8 cellular contexts compared by ENCODE assay signal in genomic region chr19:43784981-43785808, GRCh38. TPM values are rescaled to one million over a fixed set of nuclear protein-coding genes. Genes with fewer than 3 reads are reported as not detected.
DNase-seq lines count a peak whose midpoint lies in the region; ATAC-seq and TF ChIP-seq lines count a peak whose summit lies in the region.

No MANE protein-coding gene starts in this region.

- H3K9me3 ChIP-seq in effector memory CD4-positive, alpha-beta T cell (ENCODE audit: control insufficient read depth, low read length), result no peaks in the 10 kb centered on the region
- H3K9me3 ChIP-seq in thymus (ENCODE audit: control insufficient read depth), result no peaks in the 10 kb centered on the region

- H3K4me3 Mint-ChIP-seq in activated B cell treated with CpG ODN at 0.5 μM for 24 hours, result peak overlapping the region; percentile 48

- CTCF ChIA-PET in activated B cell treated with CpG ODN at 0.5 μM for 24 hours (lab: Charles Lee), result interaction anchor here (0.6 to 8.6 kb wide), 17 partner anchors 11 to 338 kb away, joined by 3 to 113 read pairs (median 4); partner anchors contain the start of gene SMG9

- H3K36me3 ChIP-seq in effector memory CD4-positive, alpha-beta T cell (ENCODE audit: control insufficient read depth, insufficient read depth, low read length), result no peaks in the 10 kb centered on the region
- no peaks in the 10 kb centered on the region for H3K36me3 ChIP-seq in thymus (ENCODE audit: control insufficient read depth, insufficient read depth)

- H3K4me1 ChIP-seq in effector memory CD4-positive, alpha-beta T cell (ENCODE audit: control insufficient read depth, insufficient read depth, low read length, poor library complexity, severe bottlenecking), result peaks cover 30% of the 10 kb centered on the region
- H3K4me1 ChIP-seq in thymus (ENCODE audit: control insufficient read depth, insufficient read depth, low read length), result peaks cover 21% of the 10 kb centered on the region

- WGBS in thymus, result 33% methylated on average over 10 of the region's 10 CpGs

- ATAC-seq in HG02588 (IDR thresholded peaks at IDR 0.05; ENCODE audit: unreplicated experiment), result peak; percentile 38
- peak; percentile 13 for ATAC-seq in activated B cell treated with CpG ODN at 0.5 μM for 24 hours (ENCODE audit: low read depth)
- no peak for ATAC-seq in HG03108 (IDR thresholded peaks at IDR 0.05; ENCODE audit: unreplicated experiment)

- peak; percentile 85 for DNase-seq in DMS53 (lab: John Stamatoyannopoulos, UW)
- DNase-seq in NCI-H345 (lab: John Stamatoyannopoulos, UW), result peak; percentile 46
- DNase-seq in activated B cell treated with CpG ODN at 0.5 μM for 24 hours, result no peak
- peak; percentile 20 to 49 (median 28) for DNase-seq in effector memory CD4-positive, alpha-beta T cell
- peak; percentile 86 for DNase-seq in medulla oblongata (ENCODE audit: extremely low spot score)

- peak overlapping the region; percentile 71 for H3K27ac ChIP-seq in effector memory CD4-positive, alpha-beta T cell (ENCODE audit: insufficient read depth, low read length, poor library complexity, severe bottlenecking)
- H3K27ac ChIP-seq in thymus (ENCODE audit: low read depth), result peak overlapping the region; percentile 98

- peaks cover 44% of the 10 kb centered on the region for H3K4me1 Mint-ChIP-seq in activated B cell treated with CpG ODN at 0.5 μM for 24 hours

- H3K27ac Mint-ChIP-seq in activated B cell treated with CpG ODN at 0.5 μM for 24 hours, result peak overlapping the region; percentile 94

- H3K36me3 Mint-ChIP-seq in activated B cell treated with CpG ODN at 0.5 μM for 24 hours (ENCODE audit: low read depth), result peaks cover 3% of the 10 kb centered on the region

- POLR2A ChIA-PET in activated B cell treated with CpG ODN at 0.5 μM for 24 hours (lab: Charles Lee), result interaction anchor here (0.6 to 12.2 kb wide), 7 partner anchors 25 to 1173 kb away, joined by 3 to 661 read pairs (median 5); partner anchors contain the start of genes IRGQ, SMG9, ZNF575 and ZNF576

- TF ChIP-seq CTCF in activated B cell treated with CpG ODN at 0.5 μM for 24 hours (IDR thresholded peaks at IDR 0.05), result peak; percentile 92

- H3K27me3 ChIP-seq in effector memory CD4-positive, alpha-beta T cell (replicated peaks; ENCODE audit: control insufficient read depth, insufficient read depth, low read length, poor library complexity, severe bottlenecking), result no peaks in the 10 kb centered on the region
- H3K27me3 ChIP-seq in thymus (ENCODE audit: control insufficient read depth, insufficient read depth), result no peaks in the 10 kb centered on the region

- intact Hi-C loops in activated B cell treated with CpG ODN at 0.5 μM for 24 hours (cut with micrococcal nuclease), result loop anchor here (1.0 to 10.0 kb wide), 8 partner anchors 24 to 340 kb away; partner anchors contain the start of genes IRGQ, ZNF575 and ZNF576

- H3K4me3 ChIP-seq in effector memory CD4-positive, alpha-beta T cell (ENCODE audit: insufficient read depth, low read depth, low read length, poor library complexity, severe bottlenecking), result no peak overlapping the region
- no peak overlapping the region for H3K4me3 ChIP-seq in thymus (ENCODE audit: low read length)

- H3K9me3 Mint-ChIP-seq in activated B cell treated with CpG ODN at 0.5 μM for 24 hours, result no peaks in the 10 kb centered on the region

- H3K27me3 Mint-ChIP-seq in activated B cell treated with CpG ODN at 0.5 μM for 24 hours, result no peaks in the 10 kb centered on the region

RNA-seq across cellular contexts. Expression of gene KCNN4, which starts 4.4 kb away (rescaled TPM):
- 137 and 154 TPM in 2 replicates for total RNA-seq in activated B cell treated with CpG ODN at 0.5 μM for 24 hours
- 22.9 TPM for polyA plus RNA-seq in thymus

RNA-seq across cellular contexts. Expression of gene LYPD5, which starts 17.1 kb away (rescaled TPM):
- total RNA-seq in activated B cell treated with CpG ODN at 0.5 μM for 24 hours, result 0.44 TPM in 1 of 2 replicates, not detected in the other
- 3.2 TPM for polyA plus RNA-seq in thymus

RNA-seq across cellular contexts. Expression of gene SMG9, which starts 30.4 kb away (rescaled TPM):
- 91.2 and 105 TPM in 2 replicates for total RNA-seq in activated B cell treated with CpG ODN at 0.5 μM for 24 hours
- 36.9 TPM for polyA plus RNA-seq in thymus

RNA-seq across cellular contexts. Expression of gene ZNF283, which starts 41.9 kb away (rescaled TPM):
- 10.4 and 13.0 TPM in 2 replicates for total RNA-seq in activated B cell treated with CpG ODN at 0.5 μM for 24 hours
- 4.6 TPM for polyA plus RNA-seq in thymus
